Comparison of ENCODE assay signal across 18 cellular contexts in the genomic region with DNA sequence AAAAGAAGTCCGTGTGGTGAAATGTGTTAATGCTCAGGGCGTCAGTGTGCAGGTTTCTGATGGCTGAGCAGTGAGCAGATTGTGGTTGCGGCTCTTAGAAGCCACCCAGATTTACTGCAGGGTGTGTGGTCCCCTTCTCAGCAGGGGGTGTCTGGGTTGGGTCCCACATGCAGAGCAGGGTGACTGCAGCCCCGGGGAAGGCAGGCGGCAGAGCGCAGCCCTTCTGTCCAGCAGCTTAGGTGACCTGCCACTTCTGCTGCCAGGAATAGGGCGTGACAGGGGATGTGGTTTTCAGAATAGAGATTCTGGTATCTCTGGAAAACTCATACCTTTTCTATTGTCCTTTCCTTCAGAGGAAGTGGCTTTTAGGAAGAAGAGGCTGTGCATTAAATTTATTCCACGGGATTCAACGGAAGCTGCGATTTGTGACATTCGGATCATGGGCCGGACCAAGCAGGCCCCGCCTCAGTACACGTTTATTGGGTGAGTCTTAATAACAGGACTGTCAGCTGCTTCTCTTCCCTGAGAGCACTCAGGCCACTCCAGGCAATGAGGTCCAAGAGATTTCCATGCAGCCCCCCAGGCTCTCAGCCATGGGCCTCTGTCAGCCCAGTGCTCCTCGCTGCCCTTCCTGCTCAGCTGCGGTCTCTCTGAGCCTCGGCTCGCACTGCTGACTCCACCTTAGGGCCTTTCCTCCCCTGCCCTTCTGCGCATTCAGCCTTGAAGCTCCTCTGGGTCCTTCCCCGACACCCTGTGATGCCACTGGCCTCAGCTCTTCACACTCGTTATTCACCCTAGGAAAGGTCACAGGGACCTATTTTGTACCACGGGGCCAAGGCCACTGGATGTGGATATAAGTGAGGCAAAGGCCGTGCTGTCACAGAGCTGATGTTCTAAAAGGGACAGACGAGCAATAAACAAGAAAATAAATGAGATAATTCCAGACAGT.
A peak's percentile ranks its signal among the peaks of the same experiment; 100 is the strongest.
DNase-seq lines count a peak whose midpoint lies in the region; ATAC-seq and TF ChIP-seq lines count a peak whose summit lies in the region.
"Had no signal": no experiment of that assay in that cellular context is flagged by ENCODE, and none has a peak within 500 bp of the region (broad histone marks: within the 10 kb centered on the region; RNA-seq: fewer than 3 reads in every experiment).

No MANE protein-coding gene starts in this region.

- H3K4me1 ChIP-seq in KMS-11 (ENCODE audit: low read depth, poor library complexity, severe bottlenecking) (peaks cover 82% of the 10 kb centered on the region), ascending aorta (peaks cover 5 to 7% of the 10 kb centered on the region in 2 donors), stomach smooth muscle (ENCODE audit: control insufficient read depth, insufficient read depth, low read length) (peaks cover 28% of the 10 kb centered on the region)

- H4K20me1 ChIP-seq in KMS-11 (ENCODE audit: insufficient read depth): no peaks in the 10 kb centered on the region

- DNase-seq in ascending aorta (ENCODE audit: low spot score in 2 of 2) (peak in 1 of 2 donors; percentile 51), mesothelial cell of epicardium (ENCODE audit: low spot score in 2 of 2, unreplicated experiment in 2 of 2) (no peak), nucleus accumbens (lab: John Stamatoyannopoulos, UW) (no peak)
- DNase-seq: activated CD4-positive, alpha-beta T cell treated with anti-CD3 and anti-CD28 coated beads for 48 hours; activated naive CD8-positive, alpha-beta T cell treated with anti-CD3 and anti-CD28 coated beads, Interleukin-2, amount 50 U/mL, for 24 hours; Karpas-422; mesendoderm; NCI-H1417; NCI-H345; ovary; SHP77 treated with DMSO at 0.1 percent for 48 hours; stimulated activated naive CD8-positive, alpha-beta T cell treated with anti-CD3 and anti-CD28 coated beads, Interleukin-15, Interleukin-2, amounts not matched to agents 100 U/mL and 50 U/mL, for 24 hours; T-helper 9 cell had no signal

- no peak overlapping the region for H3K4me3 Mint-ChIP-seq in mesothelial cell of epicardium
- H3K4me3 Mint-ChIP-seq: activated naive CD8-positive, alpha-beta T cell treated with anti-CD3 and anti-CD28 coated beads, Interleukin-2, amount 50 U/mL, for 24 hours had no signal

- H3K4me1 Mint-ChIP-seq in mesothelial cell of epicardium: no peaks in the 10 kb centered on the region

- H3K36me3 ChIP-seq in KMS-11 (ENCODE audit: insufficient read depth) (no peaks in the 10 kb centered on the region), ascending aorta (peaks cover 0 to 8% of the 10 kb centered on the region in 2 donors), stomach smooth muscle (ENCODE audit: control insufficient read depth in 2 of 2, insufficient read depth in 2 of 2, low read length in 2 of 2) (peaks cover 10 to 13% of the 10 kb centered on the region in 2 donors)
- H3K36me3 ChIP-seq: ovary had no signal

- no peaks in the 10 kb centered on the region for H3K27me3 Mint-ChIP-seq in mesothelial cell of epicardium (ENCODE audit: low read depth)
- H3K27me3 Mint-ChIP-seq: activated naive CD8-positive, alpha-beta T cell treated with anti-CD3 and anti-CD28 coated beads, Interleukin-2, amount 50 U/mL, for 24 hours had no signal

- no peak overlapping the region for H3K4me3 ChIP-seq in KMS-11 (IDR thresholded peaks at IDR 0.05; ENCODE audit: insufficient read depth, low read depth, low read length)
- no peak overlapping the region for H3K4me3 ChIP-seq in ascending aorta
- peak overlapping the region in 1 of 2 donors; percentile 8 for H3K4me3 ChIP-seq in stomach smooth muscle (ENCODE audit: low read length in 2 of 2)
- H3K4me3 ChIP-seq: ovary had no signal

- H3K9me3 ChIP-seq in ascending aorta (no peaks in the 10 kb centered on the region), stomach smooth muscle (ENCODE audit: control insufficient read depth in 2 of 2, low read length in 2 of 2) (no peaks in the 10 kb centered on the region)
- H3K9me3 ChIP-seq: ovary had no signal

- ATAC-seq in HG03469 (IDR thresholded peaks at IDR 0.05; ENCODE audit: unreplicated experiment) (no peak), HG03097 (IDR thresholded peaks at IDR 0.05; ENCODE audit: low FRiP score, unreplicated experiment) (no peak), HG02840 (IDR thresholded peaks at IDR 0.05; ENCODE audit: low FRiP score, unreplicated experiment) (no peak)
- ATAC-seq: activated naive CD8-positive, alpha-beta T cell treated with anti-CD3 and anti-CD28 coated beads, Interleukin-2, amount 50 U/mL, for 24 hours; stimulated activated naive CD8-positive, alpha-beta T cell treated with anti-CD3 and anti-CD28 coated beads, Interleukin-15, Interleukin-2, amounts not matched to agents 100 U/mL and 50 U/mL, for 24 hours had no signal

- TF ChIP-seq CTCF in KMS-11 (conservative IDR thresholded peaks at IDR 0.05; ENCODE audit: low read depth, low read length) (no peak), ascending aorta (IDR thresholded peaks at IDR 0.05) (no peak), mesothelial cell of epicardium (IDR thresholded peaks at IDR 0.05; ENCODE audit: unreplicated experiment) (no peak)

- peak overlapping the region; percentile 22; the same call in 1 of the 2 replicates for H3K4me2 ChIP-seq in KMS-11

- intact Hi-C loops in ascending aorta (cut with DNase I): no loop called here

- no peaks in the 10 kb centered on the region for H3K27me3 ChIP-seq in KMS-11 (ENCODE audit: insufficient read depth, low read depth)
- no peaks in the 10 kb centered on the region for H3K27me3 ChIP-seq in ascending aorta
- no peaks in the 10 kb centered on the region for H3K27me3 ChIP-seq in stomach smooth muscle (ENCODE audit: control insufficient read depth in 1 of 2, insufficient read depth in 2 of 2, low read length in 2 of 2)
- H3K27me3 ChIP-seq: ovary had no signal

- no peaks in the 10 kb centered on the region for H3K9me3 Mint-ChIP-seq in mesothelial cell of epicardium
- H3K9me3 Mint-ChIP-seq: activated naive CD8-positive, alpha-beta T cell treated with anti-CD3 and anti-CD28 coated beads, Interleukin-2, amount 50 U/mL, for 24 hours had no signal

- H3K27ac Mint-ChIP-seq in mesothelial cell of epicardium: peak overlapping the region; percentile 26
- H3K27ac Mint-ChIP-seq: activated naive CD8-positive, alpha-beta T cell treated with anti-CD3 and anti-CD28 coated beads, Interleukin-2, amount 50 U/mL, for 24 hours had no signal

- no peak overlapping the region for H3K27ac ChIP-seq in KMS-11
- peak overlapping the region; percentile 44 to 51 for H3K27ac ChIP-seq in ascending aorta
- peak overlapping the region; percentile 60 for H3K27ac ChIP-seq in stomach smooth muscle (ENCODE audit: low read length)
- H3K27ac ChIP-seq: ovary had no signal

- H3K36me3 Mint-ChIP-seq in mesothelial cell of epicardium: peaks cover 43% of the 10 kb centered on the region

- H3K9ac ChIP-seq in KMS-11: no peak overlapping the region
- peak overlapping the region in 1 of 2 donors; percentile 29 for H3K9ac ChIP-seq in stomach smooth muscle (ENCODE audit: low read length in 2 of 2)

- H3K79me2 ChIP-seq in KMS-11 (ENCODE audit: insufficient read depth, low read depth): no peaks in the 10 kb centered on the region

- no peak overlapping the region for H2AFZ ChIP-seq in KMS-11 (ENCODE audit: low read depth)
